In genomic region chr11:58637367-58637766, GRCh38 we compare ENCODE assay signal across 1 cellular context.
TF ChIP-seq lines count a peak whose summit lies in the region.

No MANE protein-coding gene starts in this region.

TF ChIP-seq in IMR-90, 13 proteins besides CTCF, POLR2A, EP300 and RAD21:
- no peak for TF ChIP-seq FOS (IDR thresholded peaks at IDR 0.05; ENCODE audit: low read depth, low read length)
- TF ChIP-seq CHD1 (IDR thresholded peaks at IDR 0.05; ENCODE audit: low read depth, low read length), result no peak
- no peak for TF ChIP-seq RCOR1 (IDR thresholded peaks at IDR 0.05; ENCODE audit: insufficient replicate concordance, low read length)
- no peak for TF ChIP-seq MAFK (IDR thresholded peaks at IDR 0.05; ENCODE audit: low read depth, low read length)
- TF ChIP-seq RFX5 (IDR thresholded peaks at IDR 0.05; ENCODE audit: low read depth, low read length), result no peak
TF ChIP-seq in IMR-90: peak in this region for 0.
